20 cellular contexts compared by ENCODE assay signal in the genomic region with DNA sequence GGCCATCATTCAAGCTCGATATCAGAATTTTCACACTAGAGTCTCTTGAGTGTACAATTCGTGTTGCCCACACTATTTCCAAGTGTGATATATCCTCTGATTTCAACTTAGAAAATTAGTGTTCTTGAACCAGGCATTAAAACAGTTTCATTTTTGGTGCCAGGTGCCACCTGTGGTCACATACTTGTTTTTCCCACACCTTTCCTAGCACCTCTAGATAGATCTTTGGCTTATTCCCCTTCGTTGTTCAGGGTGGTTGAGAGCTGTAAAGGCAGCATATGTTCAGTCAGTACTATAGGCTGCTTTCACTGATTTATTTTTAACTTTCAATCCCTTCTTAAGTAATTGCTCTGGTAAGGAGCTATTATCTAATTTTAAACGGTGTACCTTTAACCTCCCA.
"Had no signal": no experiment of that assay in that cellular context is flagged by ENCODE, and none has a peak within 500 bp of the region (broad histone marks: within the 10 kb centered on the region; RNA-seq: fewer than 3 reads in every experiment).

No MANE protein-coding gene starts in this region.

- H3K9me3 ChIP-seq: colonic mucosa, spleen, suprapubic skin had no signal

- FAIRE-seq: kidney had no signal

- H3K4me3 ChIP-seq: colonic mucosa, spleen, suprapubic skin had no signal

- H3K27ac Mint-ChIP-seq: activated B cell treated with CpG ODN at 0.5 μM for 24 hours; activated CD8-positive, alpha-beta T cell treated with anti-CD3 and anti-CD28 coated beads, Interleukin-2, amount 10 ng/mL, durations not matched to agents 7 days and 5 days; stimulated activated naive CD8-positive, alpha-beta T cell treated with anti-CD3 and anti-CD28 coated beads, Interleukin-15, Interleukin-2, amounts not matched to agents 100 ng/mL and 50 ng/mL, for 24 hours had no signal

- H3K4me3 Mint-ChIP-seq: activated B cell treated with CpG ODN at 0.5 μM for 24 hours; activated CD8-positive, alpha-beta T cell treated with anti-CD3 and anti-CD28 coated beads, Interleukin-2, amount 10 ng/mL, durations not matched to agents 7 days and 5 days; nephron; stimulated activated naive CD8-positive, alpha-beta T cell treated with anti-CD3 and anti-CD28 coated beads, Interleukin-15, Interleukin-2, amounts not matched to agents 100 ng/mL and 50 ng/mL, for 24 hours had no signal

- H3K4me1 ChIP-seq: colonic mucosa had no signal

- H3K9me3 Mint-ChIP-seq: activated B cell treated with CpG ODN at 0.5 μM for 24 hours; activated naive CD4-positive, alpha-beta T cell treated with anti-CD3 and anti-CD28 coated beads, Interleukin-2, amount 50 U/mL, for 72 hours; nephron; stimulated activated naive CD8-positive, alpha-beta T cell treated with anti-CD3 and anti-CD28 coated beads, Interleukin-15, Interleukin-2, amounts not matched to agents 100 ng/mL and 50 ng/mL, for 24 hours had no signal

- H3K36me3 ChIP-seq: colonic mucosa, suprapubic skin had no signal

- H3K27ac ChIP-seq: colonic mucosa, spleen, suprapubic skin had no signal

- H3K27me3 ChIP-seq: colonic mucosa, spleen, suprapubic skin had no signal

- ATAC-seq: activated CD8-positive, alpha-beta T cell treated with anti-CD3 and anti-CD28 coated beads, Interleukin-2, amount 10 ng/mL, durations not matched to agents 7 days and 5 days; activated naive CD4-positive, alpha-beta T cell treated with anti-CD3 and anti-CD28 coated beads, Interleukin-2, amount 50 U/mL, for 72 hours; sciatic nerve had no signal

- H3K27me3 Mint-ChIP-seq: activated B cell treated with CpG ODN at 0.5 μM for 24 hours; stimulated activated naive CD8-positive, alpha-beta T cell treated with anti-CD3 and anti-CD28 coated beads, Interleukin-15, Interleukin-2, amounts not matched to agents 100 ng/mL and 50 ng/mL, for 24 hours had no signal

- DNase-seq: activated B cell treated with CpG ODN at 0.5 μM for 24 hours; activated CD4-positive, alpha-beta T cell treated with anti-CD3 and anti-CD28 coated beads for 48 hours; activated CD8-positive, alpha-beta memory T cell treated with anti-CD3 and anti-CD28 coated beads, Interleukin-2, amount 50 U/mL, for 4 hours; activated CD8-positive, alpha-beta T cell treated with anti-CD3 and anti-CD28 coated beads, Interleukin-2, amount 10 ng/mL, durations not matched to agents 7 days and 5 days; activated effector memory CD4-positive, alpha-beta T cell treated with anti-CD3 and anti-CD28 coated beads, Interleukin-2, amount 50 U/mL, for 16 hours; activated T-cell treated with anti-CD3 and anti-CD28 coated beads, Interleukin-2, amount 50 U/mL, for 48 hours; central memory CD4-positive, alpha-beta T cell; colonic mucosa; hippocampal formation; kidney; mesenchymal stem cell; occipital lobe; spleen; T-helper 2 cell; trophoblast cell had no signal

- H3K36me3 Mint-ChIP-seq: activated naive CD4-positive, alpha-beta T cell treated with anti-CD3 and anti-CD28 coated beads, Interleukin-2, amount 50 U/mL, for 72 hours had no signal

- H3K4me1 Mint-ChIP-seq: activated B cell treated with CpG ODN at 0.5 μM for 24 hours had no signal
